8 cellular contexts compared by ENCODE assay signal in the genomic region with DNA sequence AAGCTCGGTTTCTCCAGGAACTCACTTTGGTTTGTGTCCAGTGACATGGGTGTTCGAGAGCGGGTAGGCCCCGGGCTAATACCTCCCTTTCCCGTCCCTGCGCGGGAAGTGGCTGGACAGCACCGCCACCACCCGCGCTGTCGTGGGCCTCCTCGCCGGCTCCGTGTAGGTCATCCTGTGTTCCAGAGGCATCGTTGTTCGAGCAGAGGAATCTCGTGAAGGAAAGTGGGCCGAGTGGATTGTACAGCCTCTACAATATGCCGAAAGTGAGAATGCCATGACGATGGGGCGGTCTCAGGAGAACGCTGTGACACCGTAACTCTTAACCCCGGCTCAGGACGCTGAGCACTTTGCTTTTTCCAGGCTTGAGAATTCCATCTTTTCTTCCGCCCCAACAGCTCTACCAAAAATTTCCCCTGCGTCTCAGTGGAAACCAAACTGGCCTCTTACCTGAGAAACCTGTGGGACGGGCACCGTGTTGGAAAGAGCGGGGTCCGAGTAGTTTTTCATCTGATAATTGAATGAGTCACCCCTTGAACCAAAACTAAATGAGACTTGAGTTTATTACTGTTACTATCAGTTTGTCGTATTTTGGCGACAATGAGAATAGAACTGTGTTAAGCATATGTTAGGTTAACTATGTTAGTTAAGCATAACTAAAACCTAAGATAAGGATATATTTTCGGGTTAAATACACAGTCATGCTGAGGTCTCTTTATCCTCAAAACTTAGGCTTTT. TPM values are rescaled to one million over a fixed set of nuclear protein-coding genes. Genes with fewer than 3 reads are reported as not detected.
DNase-seq lines count a peak whose midpoint lies in the region; ATAC-seq lines count a peak whose summit lies in the region.

No MANE protein-coding gene starts in this region.

- H3K27ac ChIP-seq in substantia nigra (ENCODE audit: low read depth, low read length, poor library complexity, severe bottlenecking) = peak overlapping the region; percentile 99

- H3K9me3 ChIP-seq in adipocyte (ENCODE audit: control insufficient read depth, low read length) = no peaks in the 10 kb centered on the region

- H3K27me3 Mint-ChIP-seq in immature natural killer cell (ENCODE audit: low read depth in 3 of 3) = peaks cover 8 to 9% (median 8%) of the 10 kb centered on the region in 3 donors

- peak overlapping the region; percentile 94 to 100 (median 98) for H3K27ac Mint-ChIP-seq in immature natural killer cell

- peaks cover 0 to 10% (median 5%) of the 10 kb centered on the region in 3 donors for H3K36me3 Mint-ChIP-seq in immature natural killer cell

- H3K9me3 Mint-ChIP-seq in immature natural killer cell = no peaks in the 10 kb centered on the region

- peaks cover 52 to 79% of the 10 kb centered on the region in 2 donors for H3K4me1 Mint-ChIP-seq in immature natural killer cell

- no peaks in the 10 kb centered on the region for H3K27me3 ChIP-seq in adipocyte (replicated peaks; ENCODE audit: control insufficient read depth, insufficient read depth, low read length)

- H3K4me3 Mint-ChIP-seq in immature natural killer cell = peak overlapping the region; percentile 97 to 99 (median 99)

- H3K9ac ChIP-seq in adipocyte (ENCODE audit: low read length) = peak overlapping the region; percentile 97

- DNase-seq in activated naive CD4-positive, alpha-beta T cell treated with Interleukin-2 at 50 U/mL for 16 hours = peak; percentile 45
- no peak for DNase-seq in activated naive CD4-positive, alpha-beta T cell (lab: John Stamatoyannopoulos, UW)
- DNase-seq in adipocyte (ENCODE audit: low read depth) (no peak), immature natural killer cell (no peak), substantia nigra (lab: John Stamatoyannopoulos, UW) (peak in 1 of 49 donors; percentile 50), DMS79 (lab: John Stamatoyannopoulos, UW) (no peak), NCI-H2029 treated with DMSO at 0.1 percent for 48 hours (lab: John Stamatoyannopoulos, UW) (no peak)

- peak overlapping the region; percentile 99 for H3K4me3 ChIP-seq in adipocyte (ENCODE audit: low read length)

- ATAC-seq in HG03442 (IDR thresholded peaks at IDR 0.05; ENCODE audit: unreplicated experiment) = peak; percentile 18

- H3K4me1 ChIP-seq in adipocyte (ENCODE audit: control insufficient read depth, insufficient read depth, low read length) = peaks cover 52% of the 10 kb centered on the region

- H3K36me3 ChIP-seq in adipocyte (ENCODE audit: control insufficient read depth, insufficient read depth, low read length, severe bottlenecking) = peaks cover 24% of the 10 kb centered on the region

RNA-seq across cellular contexts. Expression of gene EIF2S1, which starts 0.5 kb away (rescaled TPM):
- 100 to 1,000 TPM; 131 to 159 (median 141) TPM for polyA plus RNA-seq in immature natural killer cell

RNA-seq across cellular contexts. Expression of gene ATP6V1D, which starts 1.0 kb away (rescaled TPM):
- polyA plus RNA-seq in immature natural killer cell = 10 to 100 TPM; 74.0 to 94.9 (median 80.1) TPM

RNA-seq across cellular contexts. Expression of gene PLEK2, which starts 51.3 kb away (rescaled TPM):
- not detected for polyA plus RNA-seq in immature natural killer cell
